Comparison of ENCODE assay signal across 1 cellular context in genomic region chr15:63971427-63971805, GRCh38.
TF ChIP-seq lines count a peak whose summit lies in the region.

No MANE protein-coding gene starts in this region.

TF ChIP-seq in GM12878, 131 proteins besides CTCF, POLR2A, EP300 and RAD21 (continued from another document):
- TF ChIP-seq REST (IDR thresholded peaks at IDR 0.05; ENCODE audit: low read depth, low read length), result no peak
- TF ChIP-seq DPF2 (IDR thresholded peaks at IDR 0.05), result no peak
- TF ChIP-seq TCF12 (IDR thresholded peaks at IDR 0.05; ENCODE audit: low read depth, low read length), result no peak
- peak; percentile 17; the same call in 1 of the 2 replicates for TF ChIP-seq SMARCA5 (IDR thresholded peaks at IDR 0.05)
- no peak for TF ChIP-seq ZNF384 (IDR thresholded peaks at IDR 0.05; ENCODE audit: borderline replicate concordance, low read depth, low read length)
- no peak; the same call in 1 of the 2 replicates for TF ChIP-seq ZNF687 (IDR thresholded peaks at IDR 0.05)
- no peak for TF ChIP-seq MTA2 (IDR thresholded peaks at IDR 0.05; ENCODE audit: low read depth)
- TF ChIP-seq CHD2 (IDR thresholded peaks at IDR 0.05; ENCODE audit: borderline replicate concordance, low read depth, low read length), result no peak
- TF ChIP-seq RCOR1 (conservative IDR thresholded peaks at IDR 0.05; ENCODE audit: low read depth, low read length), result no peak
- no peak for TF ChIP-seq SMAD1 (IDR thresholded peaks at IDR 0.05; ENCODE audit: low read depth, partially characterized antibody)
